In the genomic region with DNA sequence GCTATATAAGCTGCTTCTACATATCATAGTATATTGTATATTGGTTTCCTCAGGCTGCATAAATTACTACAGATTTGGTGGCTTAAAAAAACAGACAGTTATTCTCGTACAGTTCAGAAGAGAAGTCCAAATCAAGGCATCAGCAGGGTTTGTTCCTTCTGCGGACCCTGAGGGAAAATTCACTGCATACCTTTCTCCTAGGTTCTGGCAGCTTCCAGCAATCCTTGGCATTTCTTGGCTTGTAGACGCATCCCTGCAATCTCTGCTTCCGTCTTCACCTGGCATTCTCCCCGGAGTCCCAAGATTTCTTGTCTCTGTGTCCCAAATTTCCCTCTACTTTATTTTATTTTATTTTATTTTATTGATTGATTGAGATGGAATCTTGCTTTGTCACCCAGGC, we compare ENCODE assay signal across 20 cellular contexts.
A peak's percentile ranks its signal among the peaks of the same experiment; 100 is the strongest.
DNase-seq lines count a peak whose midpoint lies in the region; ATAC-seq, FAIRE-seq and TF ChIP-seq lines count a peak whose summit lies in the region.
"Had no signal": no experiment of that assay in that cellular context is flagged by ENCODE, and none has a peak within 500 bp of the region (broad histone marks: within the 10 kb centered on the region; RNA-seq: fewer than 3 reads in every experiment).

No MANE protein-coding gene starts in this region.

- H3K36me3 ChIP-seq in breast epithelium (no peaks in the 10 kb centered on the region), keratinocyte (ENCODE audit: control insufficient read depth in 2 of 2, extremely low read depth in 1 of 2, insufficient read depth in 2 of 2, low read length in 2 of 2) (peaks cover 0 to 3% of the 10 kb centered on the region in 2 experiments), prostate gland (no peaks in the 10 kb centered on the region)

- no peak for TF ChIP-seq CTCF in breast epithelium (IDR thresholded peaks at IDR 0.05)
- no peak for TF ChIP-seq CTCF in keratinocyte (optimal IDR thresholded peaks at IDR 0.05 in 1 of 3, IDR thresholded peaks at IDR 0.05 in 1 of 3, conservative IDR thresholded peaks at IDR 0.05 in 1 of 3; ENCODE audit: extremely low read depth in 1 of 3, insufficient read depth in 2 of 3, low read length in 3 of 3)
- no peak for TF ChIP-seq CTCF in prostate gland (IDR thresholded peaks at IDR 0.05)

- H3K4me1 Mint-ChIP-seq in T-helper 17 cell = no peaks in the 10 kb centered on the region

- H2AFZ ChIP-seq in keratinocyte (ENCODE audit: control insufficient read depth, low read length) = no peak overlapping the region

- H3K9me3 ChIP-seq in breast epithelium (no peaks in the 10 kb centered on the region), keratinocyte (ENCODE audit: control insufficient read depth, low read depth, low read length) (no peaks in the 10 kb centered on the region), prostate gland (no peaks in the 10 kb centered on the region), T-helper 17 cell (ENCODE audit: control insufficient read depth, low read length, poor library complexity, severe bottlenecking) (no peaks in the 10 kb centered on the region)

- H3K27me3 ChIP-seq in breast epithelium (no peaks in the 10 kb centered on the region), keratinocyte (ENCODE audit: control insufficient read depth, extremely low read depth, insufficient read depth, low read length) (no peaks in the 10 kb centered on the region), prostate gland (replicated peaks; ENCODE audit: insufficient read depth) (no peaks in the 10 kb centered on the region)
- H3K27me3 ChIP-seq: BLaER1 treated with 17β-estradiol and CSF1 and Interleukin-3, amounts not matched to agents 10 nM and 100 nM had no signal

- peaks cover 30% of the 10 kb centered on the region for H3K27me3 Mint-ChIP-seq in T-helper 17 cell

- H4K20me1 ChIP-seq in keratinocyte (ENCODE audit: control insufficient read depth, extremely low read depth, insufficient read depth, low read length) = no peaks in the 10 kb centered on the region

- no peak for ATAC-seq in GM21447 (IDR thresholded peaks at IDR 0.05; ENCODE audit: unreplicated experiment)
- no peak for ATAC-seq in HG03460 (IDR thresholded peaks at IDR 0.05; ENCODE audit: unreplicated experiment)
- ATAC-seq in T-helper 17 cell = no peak
- ATAC-seq: GM12878, HCT116 had no signal

- peak overlapping the region; percentile 23 to 76 for H3K27ac ChIP-seq in breast epithelium
- peak overlapping the region; percentile 68 for H3K27ac ChIP-seq in keratinocyte (ENCODE audit: control insufficient read depth, insufficient read depth, low read length)
- peak overlapping the region in 1 of 2 donors; percentile 5 for H3K27ac ChIP-seq in prostate gland
- H3K27ac ChIP-seq: BLaER1 treated with 17β-estradiol and CSF1 and Interleukin-3, amounts not matched to agents 10 nM and 100 nM; KMS-11 had no signal

- H3K4me3 Mint-ChIP-seq in T-helper 17 cell = no peak overlapping the region

- H3K27ac Mint-ChIP-seq in T-helper 17 cell = no peak overlapping the region

- no peak overlapping the region for H3K9ac ChIP-seq in keratinocyte (ENCODE audit: control insufficient read depth, extremely low read depth, insufficient read depth, low read length)
- H3K9ac ChIP-seq: BLaER1 treated with 17β-estradiol and CSF1 and Interleukin-3, amounts not matched to agents 10 nM and 100 nM; KMS-11 had no signal

- WGBS in prostate gland = 44% methylated on average over 5 of the region's 5 CpGs

- peak overlapping the region; percentile 35 for H3K4me2 ChIP-seq in keratinocyte (ENCODE audit: control insufficient read depth, extremely low read depth, insufficient read depth, low read depth, low read length)
- H3K4me2 ChIP-seq: BLaER1 treated with 17β-estradiol and CSF1 and Interleukin-3, amounts not matched to agents 10 nM and 100 nM; KMS-11 had no signal

- no peaks in the 10 kb centered on the region for H3K79me2 ChIP-seq in keratinocyte (ENCODE audit: control insufficient read depth, insufficient read depth, low read length)

- peak; percentile 73 for FAIRE-seq in keratinocyte (lab: Jason Lieb, UNC)
- FAIRE-seq: GM12878, GM18507, RCC 7860 had no signal

- peaks cover 0 to 7% of the 10 kb centered on the region in 2 donors for H3K4me1 ChIP-seq in breast epithelium
- H3K4me1 ChIP-seq in keratinocyte (ENCODE audit: control insufficient read depth, extremely low read depth, insufficient read depth, low read length) = peaks cover 37% of the 10 kb centered on the region
- H3K4me1 ChIP-seq in prostate gland (replicated peaks) = no peaks in the 10 kb centered on the region

- no peaks in the 10 kb centered on the region for H3K9me1 ChIP-seq in keratinocyte (ENCODE audit: control insufficient read depth, extremely low read depth, insufficient read depth, low read length)

- intact Hi-C loops in breast epithelium (cut with DNase I; ENCODE audit: low total_unique reads) = no loop called here
- intact Hi-C loops in prostate gland (cut with DNase I) = no loop called here

- H3K4me3 ChIP-seq in breast epithelium = no peak overlapping the region
- peak overlapping the region in 1 of 3 experiments; percentile 13 for H3K4me3 ChIP-seq in keratinocyte (ENCODE audit: control insufficient read depth in 2 of 3, extremely low read depth in 1 of 3, insufficient read depth in 2 of 3, low read depth in 1 of 3, low read length in 3 of 3)
- H3K4me3 ChIP-seq in prostate gland = no peak overlapping the region
- H3K4me3 ChIP-seq: BLaER1 treated with 17β-estradiol and CSF1 and Interleukin-3, amounts not matched to agents 10 nM and 100 nM; GM12878 had no signal

- dilution Hi-C loops in keratinocyte (cut with MboI; ENCODE audit: extremely low pct_ligation_motif_present, low sequenced_read_pairs) = no loop called here

- no peaks in the 10 kb centered on the region for H3K36me3 Mint-ChIP-seq in T-helper 17 cell (ENCODE audit: low read depth)

- TF ChIP-seq POLR2A in breast epithelium (IDR thresholded peaks at IDR 0.05) (no peak), prostate gland (IDR thresholded peaks at IDR 0.05) (no peak)

- DNase-seq in M059J (ENCODE audit: low read depth) = peak; percentile 63
- peak in 1 of 2 donors; percentile 77 for DNase-seq in breast epithelium (ENCODE audit: low spot score in 2 of 2)
- DNase-seq in keratinocyte (ENCODE audit: low read depth, low spot score) = no peak
- DNase-seq in prostate gland (ENCODE audit: low spot score) = peak; percentile 66
- DNase-seq in T-helper 17 cell = no peak
- DNase-seq in H4 (ENCODE audit: low spot score) = no peak
- DNase-seq: DMS 273 treated with DMSO at 0.1 percent for 48 hours, MM.1S, NCI-H1105 treated with DMSO at 0.1 percent for 48 hours, NCI-H187, NCI-H446 treated with DMSO at 0.1 percent for 48 hours, NCI-H748 treated with DMSO at 0.1 percent for 48 hours had no signal

Comparison
In these comparisons a context has a peak if more than half of its experiments do, and no peak if none do; other contexts are left out.
1. DNase-seq: peak in M059J (single experiment) and prostate gland (single experiment); none in keratinocyte (single experiment), T-helper 17 cell (0 of 3) and H4 (single experiment).